Comparison of ENCODE assay signal across 25 cellular contexts in genomic region chr15:32124726-32125125, GRCh38.
"Had no signal": no experiment of that assay in that cellular context is flagged by ENCODE, and none has a peak within 500 bp of the region (broad histone marks: within the 10 kb centered on the region; RNA-seq: fewer than 3 reads in every experiment).

No MANE protein-coding gene starts in this region.

- H3K36me3 ChIP-seq: gastroesophageal sphincter, heart left ventricle, lower lobe of right lung, right lobe of liver, tibial artery, upper lobe of left lung, uterus had no signal

- H3K27ac ChIP-seq: dorsolateral prefrontal cortex, epithelial cell of prostate, foreskin keratinocyte, gastroesophageal sphincter, heart left ventricle, lower lobe of right lung, parathyroid adenoma, right lobe of liver, testis, tibial artery, upper lobe of left lung, uterus had no signal

- DNase-seq: dorsolateral prefrontal cortex; effector CD8-positive, alpha-beta T cell; endodermal cell; foreskin keratinocyte; heart left ventricle; hippocampal formation; immature natural killer cell; left ventricle myocardium superior; lower lobe of right lung; natural killer cell; right lobe of liver; small intestine; stimulated activated CD4-positive, alpha-beta T cell treated with anti-CD3 and anti-CD28 coated beads, Interleukin-12 subunit alpha, Interleukin-12 subunit beta, amount 100 ng/mL, for 4 hours; stimulated activated CD4-positive, alpha-beta T cell treated with anti-CD3 and anti-CD28 coated beads, Interleukin-1b, Interleukin-23, amount 100 ng/mL, for 48 hours; stimulated activated CD4-positive, alpha-beta T cell treated with anti-CD3 and anti-CD28 coated beads, Interleukin-4, amount 100 ng/mL, for 1 hour; stimulated activated CD8-positive, alpha-beta memory T cell treated with anti-CD3 and anti-CD28 coated beads, Interleukin-4, amount 100 ng/mL, for 48 hours; stimulated activated naive CD4-positive, alpha-beta T cell; stimulated activated naive CD8-positive, alpha-beta T cell treated with anti-CD3 and anti-CD28 coated beads, Interleukin-15, amount 100 ng/mL, for 72 hours; testis; tibial artery; upper lobe of left lung; uterus had no signal

- H2AFZ ChIP-seq: parathyroid adenoma had no signal

- H3K79me2 ChIP-seq: parathyroid adenoma had no signal

- H3K27me3 ChIP-seq: dorsolateral prefrontal cortex, foreskin keratinocyte, right lobe of liver, testis, tibial artery, upper lobe of left lung, uterus had no signal

- H3K4me1 ChIP-seq: foreskin keratinocyte, gastroesophageal sphincter, heart left ventricle, lower lobe of right lung, parathyroid adenoma, right lobe of liver, testis, tibial artery, upper lobe of left lung, uterus had no signal

- H3K4me3 ChIP-seq: dorsolateral prefrontal cortex, gastroesophageal sphincter, heart left ventricle, lower lobe of right lung, right lobe of liver, testis, tibial artery, upper lobe of left lung, uterus had no signal

- H3K9me3 ChIP-seq: gastroesophageal sphincter, heart left ventricle, lower lobe of right lung, right lobe of liver, testis, tibial artery, upper lobe of left lung, uterus had no signal
